16 cellular contexts compared by ENCODE assay signal in the genomic region with DNA sequence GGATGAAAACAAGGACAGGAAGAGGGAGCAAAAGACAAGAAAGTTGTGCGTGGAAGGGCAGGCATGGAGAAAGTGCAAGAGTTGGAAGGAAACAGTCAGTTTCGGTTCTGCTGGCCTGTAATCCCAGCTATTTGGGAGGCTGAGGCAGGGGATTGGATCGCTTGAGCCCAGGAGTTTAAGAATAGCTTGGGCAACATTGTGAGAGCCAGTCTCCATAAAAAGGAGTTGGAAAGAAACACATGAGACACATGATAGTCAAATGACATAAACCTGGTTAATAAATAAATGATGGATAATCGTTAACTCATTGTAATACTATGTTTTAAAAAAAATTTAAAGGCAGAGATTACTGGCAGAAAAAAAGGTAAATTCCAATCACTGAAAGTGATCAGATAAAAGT. TPM values are rescaled to one million over a fixed set of nuclear protein-coding genes. Genes with fewer than 3 reads are reported as not detected.
DNase-seq lines count a peak whose midpoint lies in the region; ATAC-seq and TF ChIP-seq lines count a peak whose summit lies in the region.
"Had no signal": no experiment of that assay in that cellular context is flagged by ENCODE, and none has a peak within 500 bp of the region (broad histone marks: within the 10 kb centered on the region; RNA-seq: fewer than 3 reads in every experiment).

No MANE protein-coding gene starts in this region.

- H2BK120ac ChIP-seq in IMR-90 (ENCODE audit: low read depth, low read length) (no peak overlapping the region), mesenchymal stem cell (ENCODE audit: low read depth, low read length) (no peak overlapping the region)

- no peak for TF ChIP-seq RAD21 in IMR-90 (IDR thresholded peaks at IDR 0.05; ENCODE audit: low read length)

- DNase-seq in IMR-90: no peak
- peak; percentile 1 for DNase-seq in glomerular visceral epithelial cell (ENCODE audit: extremely low spot score)
- no peak for DNase-seq in mesenchymal stem cell
- no peak for DNase-seq in endothelial cell (ENCODE audit: low spot score)
- DNase-seq in NCI-H69 (lab: John Stamatoyannopoulos, UW): no peak
- DNase-seq: C1 segment of cervical spinal cord; CD4-positive, alpha-beta T cell; DMS79; GOT3; KBM-7 had no signal

- H3K14ac ChIP-seq in IMR-90 (replicated peaks; ENCODE audit: low read depth, low read length): no peak overlapping the region
- H3K14ac ChIP-seq in mesenchymal stem cell (ENCODE audit: low read length in 2 of 2): no peak overlapping the region

- H3K27me3 ChIP-seq in IMR-90 (ENCODE audit: control insufficient read depth, insufficient read depth, low read length) (no peaks in the 10 kb centered on the region), mesenchymal stem cell (ENCODE audit: control insufficient read depth in 1 of 2, insufficient read depth in 1 of 2, low read length in 2 of 2) (peaks cover 0 to 3% of the 10 kb centered on the region in 2 experiments)

- H3K27ac ChIP-seq in IMR-90 (ENCODE audit: insufficient read depth, low read length) (no peak overlapping the region), mesenchymal stem cell (ENCODE audit: low read length, poor library complexity, severe bottlenecking) (peak overlapping the region; percentile 33)

- no peaks in the 10 kb centered on the region for H3K4me1 Mint-ChIP-seq in endothelial cell (ENCODE audit: unreplicated experiment)
- H3K4me1 Mint-ChIP-seq: B cell had no signal

- ATAC-seq in IMR-90 (ENCODE audit: low read depth): no peak
- ATAC-seq in HG03097 (IDR thresholded peaks at IDR 0.05; ENCODE audit: low FRiP score, unreplicated experiment): no peak
- ATAC-seq in HG03108 (IDR thresholded peaks at IDR 0.05; ENCODE audit: unreplicated experiment): no peak
- ATAC-seq: GM12878, HCT116 had no signal

- no peaks in the 10 kb centered on the region for H3K9me3 Mint-ChIP-seq in endothelial cell (ENCODE audit: unreplicated experiment)

- H2AK5ac ChIP-seq in IMR-90 (ENCODE audit: low read depth, low read length) (no peak overlapping the region), mesenchymal stem cell (ENCODE audit: low read length, severe bottlenecking) (no peak overlapping the region)

- H3K79me1 ChIP-seq in IMR-90 (ENCODE audit: low read depth in 1 of 2, low read length in 2 of 2): no peaks in the 10 kb centered on the region
- no peaks in the 10 kb centered on the region for H3K79me1 ChIP-seq in mesenchymal stem cell (replicated peaks; ENCODE audit: low read length, poor library complexity, severe bottlenecking)

- H3K9me3 ChIP-seq in IMR-90 (ENCODE audit: control insufficient read depth, insufficient read depth, low read length): no peaks in the 10 kb centered on the region
- no peaks in the 10 kb centered on the region for H3K9me3 ChIP-seq in mesenchymal stem cell (ENCODE audit: control insufficient read depth, low read length)

- H2AK9ac ChIP-seq in IMR-90 (replicated peaks; ENCODE audit: low read depth, low read length, poor library complexity): no peak overlapping the region

- no peak for TF ChIP-seq POLR2A in IMR-90 (IDR thresholded peaks at IDR 0.05; ENCODE audit: low read depth, low read length)

- WGBS in IMR-90 (ENCODE audit: extremely low coverage in 2 of 2, insufficient read length in 1 of 2), 2 experiments: 30% methylated on average over 2 of the region's 4 CpGs; no CpG with 5 or more reads in 1 of the 2 experiments
- 83% methylated on average over 3 of the region's 4 CpGs for WGBS in mesenchymal stem cell

- no peak overlapping the region for H3K23ac ChIP-seq in IMR-90 (ENCODE audit: low read depth, low read length)
- H3K23ac ChIP-seq in mesenchymal stem cell (ENCODE audit: low read length in 2 of 2): no peak overlapping the region

- no peaks in the 10 kb centered on the region for H3K36me3 ChIP-seq in IMR-90 (ENCODE audit: control insufficient read depth, insufficient read depth, low read length)
- H3K36me3 ChIP-seq in mesenchymal stem cell (ENCODE audit: control insufficient read depth in 1 of 2, insufficient read depth in 2 of 2, low read depth in 1 of 2, low read length in 2 of 2): no peaks in the 10 kb centered on the region

- POLR2A ChIA-PET in IMR-90 (lab: Charles Lee; ENCODE audit: unreplicated experiment): interaction anchor here (0.6 kb wide), 1 partner anchor 1444 kb away, joined by 4 read pairs; no protein-coding TSS in a partner anchor

- H2BK5ac ChIP-seq in IMR-90 (ENCODE audit: low read depth, low read length, poor library complexity, severe bottlenecking) (no peak overlapping the region), mesenchymal stem cell (ENCODE audit: low read depth, low read length, poor library complexity, severe bottlenecking) (no peak overlapping the region)

- no peaks in the 10 kb centered on the region for H3K4me1 ChIP-seq in IMR-90 (ENCODE audit: control insufficient read depth, insufficient read depth, low read length)
- peaks cover 8% of the 10 kb centered on the region for H3K4me1 ChIP-seq in mesenchymal stem cell (ENCODE audit: control insufficient read depth, insufficient read depth, low read depth, low read length)

- H3K36me3 Mint-ChIP-seq in endothelial cell (ENCODE audit: low read depth, unreplicated experiment): no peaks in the 10 kb centered on the region

- no peak overlapping the region for H4K5ac ChIP-seq in IMR-90 (ENCODE audit: low read depth, low read length)

- CTCF ChIA-PET in IMR-90 (lab: Yijun Ruan, JAX): interaction anchor here (1.2 kb wide), 1 partner anchor 23 kb away, joined by 4 read pairs; no protein-coding TSS in a partner anchor

- in situ Hi-C loops in IMR-90 (cut with MboI; ENCODE audit: low sequenced_read_pairs): no loop called here

- H2BK20ac ChIP-seq in IMR-90 (ENCODE audit: low read depth, low read length): no peak overlapping the region

- H3K27me3 Mint-ChIP-seq in endothelial cell (ENCODE audit: unreplicated experiment): no peaks in the 10 kb centered on the region

- H2BK12ac ChIP-seq in mesenchymal stem cell (ENCODE audit: low read length in 2 of 2): no peak overlapping the region

- H2AFZ ChIP-seq in IMR-90 (replicated peaks; ENCODE audit: low read length, poor library complexity) (peak overlapping the region; percentile 33), mesenchymal stem cell (ENCODE audit: low read depth, low read length) (no peak overlapping the region)

- H3K9ac ChIP-seq in IMR-90 (ENCODE audit: low read depth, low read length) (no peak overlapping the region), mesenchymal stem cell (ENCODE audit: low read length) (no peak overlapping the region)

- H3K4me2 ChIP-seq in IMR-90 (ENCODE audit: low read depth, low read length): no peak overlapping the region
- peak overlapping the region; percentile 18 for H3K4me2 ChIP-seq in mesenchymal stem cell (ENCODE audit: low read length, poor library complexity, severe bottlenecking)

- H4K91ac ChIP-seq in IMR-90 (ENCODE audit: insufficient read depth, low read depth, low read length) (no peak overlapping the region), mesenchymal stem cell (ENCODE audit: low read length) (no peak overlapping the region)

- H3K4ac ChIP-seq in IMR-90 (ENCODE audit: low read depth, low read length) (no peak overlapping the region), mesenchymal stem cell (ENCODE audit: low read depth in 1 of 2, low read length in 2 of 2) (no peak overlapping the region)

- H4K8ac ChIP-seq in IMR-90 (ENCODE audit: low read depth in 2 of 2, low read length in 2 of 2): no peak overlapping the region
- H4K8ac ChIP-seq in mesenchymal stem cell (ENCODE audit: low read length): no peak overlapping the region

- intact Hi-C loops in IMR-90 (cut with micrococcal nuclease): no loop called here

- H2BK15ac ChIP-seq in IMR-90 (ENCODE audit: low read depth, low read length) (no peak overlapping the region), mesenchymal stem cell (ENCODE audit: low read depth, poor library complexity, severe bottlenecking) (no peak overlapping the region)

- no peak overlapping the region for H3K56ac ChIP-seq in IMR-90 (ENCODE audit: extremely low read depth, insufficient read depth, low read length)

- TF ChIP-seq CTCF in IMR-90 (conservative IDR thresholded peaks at IDR 0.05; ENCODE audit: low read depth, low read length) (no peak), endothelial cell (IDR thresholded peaks at IDR 0.05; ENCODE audit: unreplicated experiment) (no peak)

- no peak overlapping the region for H3K18ac ChIP-seq in IMR-90 (ENCODE audit: low read depth, low read length)
- H3K18ac ChIP-seq in mesenchymal stem cell (ENCODE audit: low read depth in 1 of 2, low read length in 2 of 2): no peak overlapping the region

- no peak overlapping the region for H3K4me3 ChIP-seq in IMR-90 (ENCODE audit: insufficient read depth, low read depth, low read length)
- H3K4me3 ChIP-seq in mesenchymal stem cell (ENCODE audit: insufficient read depth in 1 of 2, low read depth in 1 of 2, low read length in 2 of 2): no peak overlapping the region
- H3K4me3 ChIP-seq: GM12878 had no signal

- BruUV-seq in IMR-90 (replicated peaks; lab: Mats Ljungman, UMichigan): no TSS peak

- H3K4me3 Mint-ChIP-seq in endothelial cell (ENCODE audit: unreplicated experiment): no peak overlapping the region
- H3K4me3 Mint-ChIP-seq: B cell; CD4-positive, alpha-beta T cell had no signal

- no peaks in the 10 kb centered on the region for H4K20me1 ChIP-seq in IMR-90 (ENCODE audit: insufficient read depth, low read length)

- H3K9me1 ChIP-seq in IMR-90 (ENCODE audit: insufficient read depth, low read length): no peaks in the 10 kb centered on the region

- dilution Hi-C loops in IMR-90 (cut with HindIII; ENCODE audit: low sequenced_read_pairs, unreplicated experiment): no loop called here

- H3K27ac Mint-ChIP-seq in endothelial cell (ENCODE audit: unreplicated experiment): no peak overlapping the region
- H3K27ac Mint-ChIP-seq: B cell; CD4-positive, alpha-beta T cell had no signal

TF ChIP-seq in IMR-90, 13 proteins besides CTCF, POLR2A, EP300 and RAD21 (continues in another document):
- TF ChIP-seq SMC3 (IDR thresholded peaks at IDR 0.05; ENCODE audit: low read depth, low read length) (no peak), MAZ (IDR thresholded peaks at IDR 0.05; ENCODE audit: borderline replicate concordance, low read depth, low read length) (no peak), BHLHE40 (IDR thresholded peaks at IDR 0.05; ENCODE audit: low read depth, low read length) (no peak), MAFK (IDR thresholded peaks at IDR 0.05; ENCODE audit: low read depth, low read length) (no peak)
- TF ChIP-seq, protein P1, sequence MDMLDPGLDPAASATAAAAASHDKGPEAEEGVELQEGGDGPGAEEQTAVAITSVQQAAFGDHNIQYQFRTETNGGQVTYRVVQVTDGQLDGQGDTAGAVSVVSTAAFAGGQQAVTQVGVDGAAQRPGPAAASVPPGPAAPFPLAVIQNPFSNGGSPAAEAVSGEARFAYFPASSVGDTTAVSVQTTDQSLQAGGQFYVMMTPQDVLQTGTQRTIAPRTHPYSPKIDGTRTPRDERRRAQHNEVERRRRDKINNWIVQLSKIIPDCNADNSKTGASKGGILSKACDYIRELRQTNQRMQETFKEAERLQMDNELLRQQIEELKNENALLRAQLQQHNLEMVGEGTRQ (IDR thresholded peaks at IDR 0.05; ENCODE audit: low read depth, low read length): no peak

RNA-seq across cellular contexts. Expression of a gene that starts 37.3 kb away (rescaled TPM):
- total RNA-seq in IMR-90 (2012; rRNA removed): not detected in 2 replicates
- not detected in 2 replicates for polyA plus RNA-seq in IMR-90 (2012; rRNA removed)
- not detected in 2 replicates for polyA plus RNA-seq in IMR-90 (2012; cell fraction: cytosol; rRNA removed)
- polyA plus RNA-seq in IMR-90 (2012; cell fraction: nucleus; rRNA removed; ENCODE audit: low replicate concordance): not detected in 2 replicates
- polyA plus RNA-seq in mesenchymal stem cell (2013, experiment 1 of 2): 7.1 TPM
- 7.5 TPM for polyA plus RNA-seq in mesenchymal stem cell (2013, experiment 2 of 2)
- total RNA-seq in endothelial cell (ENCODE audit: unreplicated experiment): 39.9 TPM
- total RNA-seq: G401 had no signal

Comparison
In these comparisons a context has a peak if more than half of its experiments do, and no peak if none do; other contexts are left out.
1. RNA of a gene that starts 37.3 kb away (total RNA-seq): 39.9 TPM in endothelial cell (single experiment); not detected in IMR-90; every median in the first group is over 10 times any median in the second.